In the genomic region with DNA sequence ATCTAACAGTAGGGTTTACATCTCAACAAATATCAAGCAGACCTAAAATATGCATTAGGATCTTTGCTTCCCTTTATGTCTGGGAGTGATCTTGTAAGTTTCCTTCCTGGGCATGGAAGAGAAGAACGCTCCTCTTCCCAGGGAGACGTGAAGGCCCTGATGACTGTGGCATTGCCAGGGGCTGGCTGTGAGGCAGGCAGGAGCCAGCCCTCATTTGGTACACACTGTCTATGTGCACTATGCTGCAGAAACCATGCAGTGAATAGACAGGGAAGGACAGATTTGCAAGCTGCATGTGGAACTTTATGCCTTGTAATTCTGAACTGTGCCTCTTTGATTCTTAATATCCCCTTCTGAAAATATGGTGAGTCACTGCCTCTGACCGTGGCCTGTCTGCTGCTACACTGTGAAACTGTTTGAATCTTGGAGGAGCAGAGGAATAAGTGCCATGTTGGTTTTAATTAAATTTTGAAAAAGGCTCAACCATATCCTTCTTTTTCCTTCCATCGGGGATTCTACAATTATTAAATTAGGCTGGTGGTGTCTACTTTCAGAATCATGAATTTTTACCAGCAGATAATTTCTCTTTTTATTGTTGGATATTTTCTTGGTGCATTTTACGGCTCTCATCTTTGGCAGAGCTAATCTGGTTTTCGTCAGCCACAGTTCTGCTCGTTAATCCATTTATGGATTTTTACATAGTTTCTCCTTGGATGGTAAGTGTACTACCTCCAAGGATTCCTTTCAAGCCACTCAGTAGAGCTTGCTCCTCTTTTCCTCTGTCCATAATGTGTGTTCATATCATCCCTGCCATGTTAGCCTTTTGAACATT, we compare ENCODE assay signal across 19 cellular contexts.
A peak's percentile ranks its signal among the peaks of the same experiment; 100 is the strongest.
DNase-seq lines count a peak whose midpoint lies in the region; ATAC-seq and TF ChIP-seq lines count a peak whose summit lies in the region.
"Had no signal": no experiment of that assay in that cellular context is flagged by ENCODE, and none has a peak within 500 bp of the region (broad histone marks: within the 10 kb centered on the region; RNA-seq: fewer than 3 reads in every experiment).

No MANE protein-coding gene starts in this region.

- H3K36me3 Mint-ChIP-seq in brain: no peaks in the 10 kb centered on the region
- H3K36me3 Mint-ChIP-seq: stimulated activated effector memory CD8-positive, alpha-beta T cell treated with anti-CD3 and anti-CD28 coated beads, Interleukin-12 subunit alpha, Interleukin-12 subunit beta, amount 100 ng/mL, for 72 hours had no signal

- H3K27ac Mint-ChIP-seq in brain: peak overlapping the region in 3 of 5 experiments; percentile 15 to 70 (median 32)
- H3K27ac Mint-ChIP-seq: activated CD4-positive, alpha-beta T cell treated with anti-CD3 and anti-CD28 coated beads for 36 hours; activated T-cell treated with anti-CD3 and anti-CD28 coated beads, Interleukin-2, amount 50 U/mL, for 24 hours; dendritic cell treated with granulocyte-macrophage colony-stimulating factor and Interleukin-4, amounts not matched to agents 40 ng/mL and 50 ng/mL, for 4 days; stimulated activated effector memory CD8-positive, alpha-beta T cell treated with anti-CD3 and anti-CD28 coated beads, Interleukin-12 subunit alpha, Interleukin-12 subunit beta, amount 100 ng/mL, for 72 hours had no signal

- peak; percentile 42 for ATAC-seq in HG03432 (IDR thresholded peaks at IDR 0.05; ENCODE audit: unreplicated experiment)
- no peak for ATAC-seq in GM19351 (IDR thresholded peaks at IDR 0.05; ENCODE audit: unreplicated experiment)
- ATAC-seq in GM18867 (IDR thresholded peaks at IDR 0.05; ENCODE audit: unreplicated experiment): no peak
- no peak for ATAC-seq in HG03565 (IDR thresholded peaks at IDR 0.05; ENCODE audit: unreplicated experiment)
- ATAC-seq: activated CD4-positive, alpha-beta T cell treated with anti-CD3 and anti-CD28 coated beads for 36 hours; psoas muscle; stimulated activated effector memory CD8-positive, alpha-beta T cell treated with anti-CD3 and anti-CD28 coated beads, Interleukin-12 subunit alpha, Interleukin-12 subunit beta, amount 100 ng/mL, for 72 hours had no signal

- H3K27ac ChIP-seq in A673 (ENCODE audit: low read depth, low read length, poor library complexity, severe bottlenecking): peak overlapping the region; percentile 64
- H3K27ac ChIP-seq: breast epithelium, neutrophil, psoas muscle had no signal

- H3K9me3 Mint-ChIP-seq in brain: peaks cover 5 to 10% (median 7%) of the 10 kb centered on the region in 5 experiments
- H3K9me3 Mint-ChIP-seq: dendritic cell treated with granulocyte-macrophage colony-stimulating factor and Interleukin-4, amounts not matched to agents 40 ng/mL and 50 ng/mL, for 4 days had no signal

- peaks cover 22% of the 10 kb centered on the region for H3K4me1 ChIP-seq in A673 (ENCODE audit: insufficient read depth, low read length, poor library complexity, severe bottlenecking)
- H3K4me1 ChIP-seq: breast epithelium, psoas muscle, uterus had no signal

- CTCF ChIA-PET in A673 (lab: Charles Lee): no interaction called here

- no peaks in the 10 kb centered on the region for H3K9me3 ChIP-seq in A673 (ENCODE audit: low read depth, low read length, poor library complexity, severe bottlenecking)
- H3K9me3 ChIP-seq: breast epithelium, neutrophil, uterus had no signal

- DNase-seq in A673 (ENCODE audit: low spot score): peak; percentile 69
- peak; percentile 3 for DNase-seq in medulla oblongata (ENCODE audit: extremely low spot score)
- DNase-seq in mucosa of gallbladder (ENCODE audit: low spot score): no peak
- DNase-seq: ACHN; activated CD4-positive, alpha-beta T cell treated with anti-CD3 and anti-CD28 coated beads for 36 hours; activated T-cell treated with anti-CD3 and anti-CD28 coated beads, Interleukin-2, amount 50 U/mL, for 24 hours; psoas muscle; T-helper 1 cell; uterus had no signal

- no TSS peak for BruUV-seq in A673 (replicated peaks; lab: Mats Ljungman, UMichigan)

- no peaks in the 10 kb centered on the region for H3K27me3 ChIP-seq in A673 (replicated peaks; ENCODE audit: insufficient read depth, low read depth, low read length, poor library complexity)
- H3K27me3 ChIP-seq: BLaER1 treated with 17β-estradiol and CSF1 and Interleukin-3, amounts not matched to agents 10 nM and 100 nM; breast epithelium; neutrophil; uterus had no signal

- no peaks in the 10 kb centered on the region for H3K36me3 ChIP-seq in A673 (ENCODE audit: insufficient read depth, low read length, poor library complexity, severe bottlenecking)
- H3K36me3 ChIP-seq: BLaER1 treated with 17β-estradiol and CSF1 and Interleukin-3, amounts not matched to agents 10 nM and 100 nM; breast epithelium; neutrophil; uterus had no signal

- H3K4me3 ChIP-seq in A673 (ENCODE audit: low read depth, low read length, poor library complexity, severe bottlenecking): no peak overlapping the region
- H3K4me3 ChIP-seq: BLaER1 treated with 17β-estradiol and CSF1 and Interleukin-3, amounts not matched to agents 10 nM and 100 nM; breast epithelium; psoas muscle; uterus had no signal

- peaks cover 18% of the 10 kb centered on the region for H3K4me1 Mint-ChIP-seq in brain
- H3K4me1 Mint-ChIP-seq: activated CD4-positive, alpha-beta T cell treated with anti-CD3 and anti-CD28 coated beads for 36 hours; stimulated activated effector memory CD8-positive, alpha-beta T cell treated with anti-CD3 and anti-CD28 coated beads, Interleukin-12 subunit alpha, Interleukin-12 subunit beta, amount 100 ng/mL, for 72 hours had no signal

- intact Hi-C loops in A673 (cut with micrococcal nuclease; ENCODE audit: unreplicated experiment): no loop called here

- peaks cover 2% of the 10 kb centered on the region for H3K27me3 Mint-ChIP-seq in brain
- H3K27me3 Mint-ChIP-seq: dendritic cell treated with granulocyte-macrophage colony-stimulating factor and Interleukin-4, amounts not matched to agents 40 ng/mL and 50 ng/mL, for 4 days had no signal

- H3K4me3 Mint-ChIP-seq in brain: no peak overlapping the region
- H3K4me3 Mint-ChIP-seq: activated CD4-positive, alpha-beta T cell treated with anti-CD3 and anti-CD28 coated beads for 36 hours; activated T-cell treated with anti-CD3 and anti-CD28 coated beads, Interleukin-2, amount 50 U/mL, for 24 hours; dendritic cell treated with granulocyte-macrophage colony-stimulating factor and Interleukin-4, amounts not matched to agents 40 ng/mL and 50 ng/mL, for 4 days; stimulated activated effector memory CD8-positive, alpha-beta T cell treated with anti-CD3 and anti-CD28 coated beads, Interleukin-12 subunit alpha, Interleukin-12 subunit beta, amount 100 ng/mL, for 72 hours had no signal

- POLR2A ChIA-PET in A673 (lab: Charles Lee; ENCODE audit: low non-redundant PET): no interaction called here

- TF ChIP-seq CTCF in A673 (conservative IDR thresholded peaks at IDR 0.05; ENCODE audit: low read depth, low read length) (no peak), brain (conservative IDR thresholded peaks at IDR 0.05) (no peak)
